Comparison of ENCODE assay signal across 38 cellular contexts in the genomic region with DNA sequence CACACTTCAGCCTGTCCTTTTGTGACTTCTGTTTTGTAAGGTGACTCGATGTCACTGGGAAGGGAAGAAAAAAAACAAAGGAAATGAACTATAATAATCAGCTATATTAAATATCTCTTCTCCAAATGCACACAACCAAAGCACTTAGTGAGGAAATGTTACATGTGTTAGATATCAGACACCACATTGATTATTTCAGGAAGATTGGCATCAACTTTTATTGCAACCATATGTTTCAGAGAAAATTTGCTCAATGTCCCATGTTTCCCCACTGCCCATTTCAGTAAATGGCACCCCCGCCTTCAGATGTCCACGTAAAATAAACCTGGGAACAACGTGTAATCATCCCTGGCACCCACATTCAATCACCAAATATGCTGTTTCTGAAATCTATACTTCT.
"Had no signal": no experiment of that assay in that cellular context is flagged by ENCODE, and none has a peak within 500 bp of the region (broad histone marks: within the 10 kb centered on the region; RNA-seq: fewer than 3 reads in every experiment).

No MANE protein-coding gene starts in this region.

- H3K27ac Mint-ChIP-seq: activated naive CD4-positive, alpha-beta T cell treated with anti-CD3 and anti-CD28 coated beads for 36 hours; activated naive CD4-positive, alpha-beta T cell treated with anti-CD3 and anti-CD28 coated beads, Interleukin-2, amount 10 ng/mL, durations not matched to agents 7 days and 5 days; activated naive CD4-positive, alpha-beta T cell treated with anti-CD3 and anti-CD28 coated beads, Interleukin-2, amount 50 U/mL, for 24 hours; activated naive CD4-positive, alpha-beta T cell treated with anti-CD3 and anti-CD28 coated beads, Interleukin-2, amount 50 U/mL, for 72 hours; activated naive CD8-positive, alpha-beta T cell; activated naive CD8-positive, alpha-beta T cell treated with anti-CD3 and anti-CD28 coated beads for 36 hours; activated naive CD8-positive, alpha-beta T cell treated with anti-CD3 and anti-CD28 coated beads, Interleukin-2, amount 10 ng/mL, durations not matched to agents 7 days and 5 days; activated naive CD8-positive, alpha-beta T cell treated with anti-CD3 and anti-CD28 coated beads, Interleukin-2, amount 50 U/mL, for 24 hours; activated T-cell treated with anti-CD3 and anti-CD28 coated beads, Interleukin-2, amount 50 U/mL, for 24 hours; activated T-cell treated with anti-CD3 and anti-CD28 coated beads, Interleukin-2, amount 50 U/mL, for 72 hours; activated T-helper 1 cell treated with anti-CD3 and anti-CD28 coated beads, Interleukin-12 subunit alpha, Interleukin-12 subunit beta, Interleukin-2, Interleukin-4 antibody, amounts not matched to agents 30 ng/mL and 10 ng/mL and 1 ng/mL, durations not matched to agents 14 hours and 24 hours and 36 hours; activated T-helper 17 cell treated with anti-CD3 and anti-CD28 coated beads, Interleukin-2, amount 50 U/mL, for 72 hours; activated T-helper 2 cell treated with anti-CD3 and anti-CD28 coated beads, Interferon-gamma antibody, Interleukin-2, Interleukin-4, amounts not matched to agents 10 μg/mL and 5 μg/mL and 100 μg/mL, durations not matched to agents 14 hours and 24 hours and 36 hours had no signal

- H3K36me3 Mint-ChIP-seq: activated naive CD4-positive, alpha-beta T cell treated with anti-CD3 and anti-CD28 coated beads, Interleukin-2, amount 10 ng/mL, durations not matched to agents 7 days and 5 days; activated naive CD4-positive, alpha-beta T cell treated with anti-CD3 and anti-CD28 coated beads, Interleukin-2, amount 50 U/mL, for 24 hours; activated naive CD4-positive, alpha-beta T cell treated with anti-CD3 and anti-CD28 coated beads, Interleukin-2, amount 50 U/mL, for 72 hours; activated naive CD8-positive, alpha-beta T cell; activated naive CD8-positive, alpha-beta T cell treated with anti-CD3 and anti-CD28 coated beads for 36 hours; activated naive CD8-positive, alpha-beta T cell treated with anti-CD3 and anti-CD28 coated beads, Interleukin-2, amount 10 ng/mL, durations not matched to agents 7 days and 5 days; brain had no signal

- H3K4me3 Mint-ChIP-seq: activated naive CD4-positive, alpha-beta T cell treated with anti-CD3 and anti-CD28 coated beads for 36 hours; activated naive CD4-positive, alpha-beta T cell treated with anti-CD3 and anti-CD28 coated beads, Interleukin-2, amount 10 ng/mL, durations not matched to agents 7 days and 5 days; activated naive CD4-positive, alpha-beta T cell treated with anti-CD3 and anti-CD28 coated beads, Interleukin-2, amount 50 U/mL, for 24 hours; activated naive CD8-positive, alpha-beta T cell; activated naive CD8-positive, alpha-beta T cell treated with anti-CD3 and anti-CD28 coated beads for 36 hours; activated naive CD8-positive, alpha-beta T cell treated with anti-CD3 and anti-CD28 coated beads, Interleukin-2, amount 10 ng/mL, durations not matched to agents 7 days and 5 days; activated naive CD8-positive, alpha-beta T cell treated with anti-CD3 and anti-CD28 coated beads, Interleukin-2, amount 50 U/mL, for 24 hours; activated T-cell treated with anti-CD3 and anti-CD28 coated beads, Interleukin-2, amount 50 U/mL, for 24 hours; activated T-cell treated with anti-CD3 and anti-CD28 coated beads, Interleukin-2, amount 50 U/mL, for 4 hours; activated T-cell treated with anti-CD3 and anti-CD28 coated beads, Interleukin-2, amount 50 U/mL, for 72 hours; activated T-helper 1 cell treated with anti-CD3 and anti-CD28 coated beads, Interleukin-12 subunit alpha, Interleukin-12 subunit beta, Interleukin-2, Interleukin-4 antibody, amounts not matched to agents 30 ng/mL and 10 ng/mL and 1 ng/mL, durations not matched to agents 14 hours and 24 hours and 36 hours; activated T-helper 17 cell treated with anti-CD3 and anti-CD28 coated beads, Interleukin-2, amount 50 U/mL, for 72 hours; brain; central memory CD8-positive, alpha-beta T cell had no signal

- H3K36me3 ChIP-seq: adrenal gland, brain microvascular endothelial cell, breast epithelium, cardiac muscle cell had no signal

- ATAC-seq: activated naive CD4-positive, alpha-beta T cell treated with anti-CD3 and anti-CD28 coated beads, Interleukin-2, amount 50 U/mL, for 72 hours; activated naive CD8-positive, alpha-beta T cell treated with anti-CD3 and anti-CD28 coated beads, Interleukin-2, amount 50 U/mL, for 24 hours; activated T-cell treated with anti-CD3 and anti-CD28 coated beads, Interleukin-2, amount 50 U/mL, for 4 hours; activated T-cell treated with anti-CD3 and anti-CD28 coated beads, Interleukin-2, amount 50 U/mL, for 72 hours; activated T-helper 17 cell treated with anti-CD3 and anti-CD28 coated beads, Interleukin-2, amount 50 U/mL, for 72 hours; body of pancreas had no signal

- H3K27me3 ChIP-seq: adrenal gland, ascending aorta, body of pancreas, brain microvascular endothelial cell, breast epithelium, cardiac muscle cell had no signal

- H3K27ac ChIP-seq: adrenal gland, ascending aorta, body of pancreas, brain microvascular endothelial cell, breast epithelium, cardiac muscle cell had no signal

- H3K9me3 ChIP-seq: adrenal gland, ascending aorta, body of pancreas, breast epithelium had no signal

- H3K9me3 Mint-ChIP-seq: activated naive CD4-positive, alpha-beta T cell treated with anti-CD3 and anti-CD28 coated beads for 36 hours; activated naive CD4-positive, alpha-beta T cell treated with anti-CD3 and anti-CD28 coated beads, Interleukin-2, amount 10 ng/mL, durations not matched to agents 7 days and 5 days; activated naive CD4-positive, alpha-beta T cell treated with anti-CD3 and anti-CD28 coated beads, Interleukin-2, amount 50 U/mL, for 24 hours; activated naive CD4-positive, alpha-beta T cell treated with anti-CD3 and anti-CD28 coated beads, Interleukin-2, amount 50 U/mL, for 72 hours; activated naive CD8-positive, alpha-beta T cell treated with anti-CD3 and anti-CD28 coated beads for 36 hours; activated naive CD8-positive, alpha-beta T cell treated with anti-CD3 and anti-CD28 coated beads, Interleukin-2, amount 10 ng/mL, durations not matched to agents 7 days and 5 days; activated naive CD8-positive, alpha-beta T cell treated with anti-CD3 and anti-CD28 coated beads, Interleukin-2, amount 50 U/mL, for 24 hours; activated T-cell treated with anti-CD3 and anti-CD28 coated beads, Interleukin-2, amount 50 U/mL, for 24 hours; activated T-cell treated with anti-CD3 and anti-CD28 coated beads, Interleukin-2, amount 50 U/mL, for 4 hours; activated T-cell treated with anti-CD3 and anti-CD28 coated beads, Interleukin-2, amount 50 U/mL, for 72 hours; activated T-helper 1 cell treated with anti-CD3 and anti-CD28 coated beads, Interleukin-12 subunit alpha, Interleukin-12 subunit beta, Interleukin-2, Interleukin-4 antibody, amounts not matched to agents 30 ng/mL and 10 ng/mL and 1 ng/mL, durations not matched to agents 14 hours and 24 hours and 36 hours; activated T-helper 17 cell treated with anti-CD3 and anti-CD28 coated beads, Interleukin-2, amount 50 U/mL, for 72 hours; activated T-helper 2 cell treated with anti-CD3 and anti-CD28 coated beads, Interferon-gamma antibody, Interleukin-2, Interleukin-4, amounts not matched to agents 10 μg/mL and 5 μg/mL and 100 μg/mL, durations not matched to agents 14 hours and 24 hours and 36 hours; brain; central memory CD8-positive, alpha-beta T cell had no signal

- DNase-seq: activated effector memory CD4-positive, alpha-beta T cell treated with anti-CD3 and anti-CD28 coated beads, Interleukin-2, amount 50 U/mL, for 16 hours; activated effector memory CD4-positive, alpha-beta T cell treated with Interleukin-2 at 50 U/mL for 16 hours; activated gamma-delta T cell; activated gamma-delta T cell treated with Interleukin-2 at 50 U/mL for 16 hours; activated naive CD4-positive, alpha-beta T cell; activated naive CD4-positive, alpha-beta T cell treated with anti-CD3 and anti-CD28 coated beads for 36 hours; activated naive CD4-positive, alpha-beta T cell treated with anti-CD3 and anti-CD28 coated beads, Interleukin-2, amount 10 ng/mL, durations not matched to agents 7 days and 5 days; activated naive CD4-positive, alpha-beta T cell treated with anti-CD3 and anti-CD28 coated beads, Interleukin-2, amount 50 U/mL, for 16 hours; activated naive CD4-positive, alpha-beta T cell treated with Interleukin-2 at 50 U/mL for 16 hours; activated naive CD8-positive, alpha-beta T cell treated with anti-CD3 and anti-CD28 coated beads for 36 hours; activated naive CD8-positive, alpha-beta T cell treated with anti-CD3 and anti-CD28 coated beads, Interleukin-2, amount 10 ng/mL, durations not matched to agents 7 days and 5 days; activated naive CD8-positive, alpha-beta T cell treated with anti-CD3 and anti-CD28 coated beads, Interleukin-2, amount 50 U/mL, for 24 hours; activated T-cell treated with anti-CD3 and anti-CD28 coated beads, Interleukin-2, amount 50 U/mL, for 1 hour; activated T-cell treated with anti-CD3 and anti-CD28 coated beads, Interleukin-2, amount 50 U/mL, for 24 hours; activated T-cell treated with anti-CD3 and anti-CD28 coated beads, Interleukin-2, amount 50 U/mL, for 4 hours; activated T-cell treated with anti-CD3 and anti-CD28 coated beads, Interleukin-2, amount 50 U/mL, for 48 hours; activated T-cell treated with anti-CD3 and anti-CD28 coated beads, Interleukin-2, amount 50 U/mL, for 72 hours; adrenal gland; amniotic stem cell; amygdala; anterior cingulate cortex; aorta; body of pancreas; brain microvascular endothelial cell; caudate nucleus; central memory CD4-positive, alpha-beta T cell; cerebellar nuclear complex had no signal

- H3K4me1 Mint-ChIP-seq: activated naive CD4-positive, alpha-beta T cell treated with anti-CD3 and anti-CD28 coated beads, Interleukin-2, amount 10 ng/mL, durations not matched to agents 7 days and 5 days; activated naive CD4-positive, alpha-beta T cell treated with anti-CD3 and anti-CD28 coated beads, Interleukin-2, amount 50 U/mL, for 24 hours; activated T-helper 17 cell treated with anti-CD3 and anti-CD28 coated beads, Interleukin-2, amount 50 U/mL, for 72 hours; brain; central memory CD8-positive, alpha-beta T cell had no signal

- H3K4me1 ChIP-seq: ascending aorta, body of pancreas, breast epithelium had no signal

- H3K27me3 Mint-ChIP-seq: activated naive CD4-positive, alpha-beta T cell treated with anti-CD3 and anti-CD28 coated beads, Interleukin-2, amount 10 ng/mL, durations not matched to agents 7 days and 5 days; central memory CD8-positive, alpha-beta T cell had no signal

- H3K4me3 ChIP-seq: adrenal gland, ascending aorta, body of pancreas, breast epithelium, cardiac muscle cell had no signal
